Comparison of ENCODE assay signal across 8 cellular contexts in genomic region chr16:79316004-79316458, GRCh38.
DNase-seq lines count a peak whose midpoint lies in the region; ATAC-seq and TF ChIP-seq lines count a peak whose summit lies in the region.

No MANE protein-coding gene starts in this region.

- no peaks in the 10 kb centered on the region for H3K36me3 ChIP-seq in A673 (ENCODE audit: insufficient read depth, low read length, poor library complexity, severe bottlenecking)

- H3K27me3 ChIP-seq in A673 (replicated peaks; ENCODE audit: insufficient read depth, low read depth, low read length, poor library complexity): peaks cover 34% of the 10 kb centered on the region

- CTCF ChIA-PET in A673 (lab: Charles Lee): no interaction called here

- no peak overlapping the region for H3K4me3 ChIP-seq in A673 (ENCODE audit: low read depth, low read length, poor library complexity, severe bottlenecking)

- intact Hi-C loops in A673 (cut with micrococcal nuclease; ENCODE audit: unreplicated experiment) (no loop called here), CD14-positive monocyte (cut with micrococcal nuclease) (no loop called here)

- H3K36me3 Mint-ChIP-seq in CD14-positive monocyte: no peaks in the 10 kb centered on the region

- no TSS peak for BruUV-seq in A673 (replicated peaks; lab: Mats Ljungman, UMichigan)

- peak; percentile 30 for DNase-seq in activated CD8-positive, alpha-beta memory T cell treated with anti-CD3 and anti-CD28 coated beads, Interleukin-2, amount 50 U/mL, for 4 hours
- DNase-seq in stimulated activated CD8-positive, alpha-beta memory T cell treated with anti-CD3 and anti-CD28 coated beads, Interleukin-15, amount 100 ng/mL, for 4 hours (ENCODE audit: low read depth in 2 of 2): peak; percentile 4 to 22
- DNase-seq in ecto neural progenitor cell (ENCODE audit: low spot score) (no peak), A673 (ENCODE audit: low spot score) (no peak), NCI-H526 treated with DMSO at 0.1 percent for 48 hours (lab: John Stamatoyannopoulos, UW) (no peak), CD14-positive monocyte (ENCODE audit: low spot score) (no peak)

- H3K4me1 ChIP-seq in A673 (ENCODE audit: insufficient read depth, low read length, poor library complexity, severe bottlenecking): no peaks in the 10 kb centered on the region

- ATAC-seq in GM19328 (IDR thresholded peaks at IDR 0.05; ENCODE audit: unreplicated experiment) (peak; percentile 91), HG03066 (IDR thresholded peaks at IDR 0.05; ENCODE audit: low read depth, unreplicated experiment) (peak; percentile 71)

- H3K27ac Mint-ChIP-seq in CD14-positive monocyte: no peak overlapping the region

- POLR2A ChIA-PET in A673 (lab: Charles Lee; ENCODE audit: low non-redundant PET): no interaction called here

- H3K9me3 Mint-ChIP-seq in CD14-positive monocyte: peaks cover 0 to 2% (median 0%) of the 10 kb centered on the region in 7 donors

- TF ChIP-seq CTCF in A673 (conservative IDR thresholded peaks at IDR 0.05; ENCODE audit: low read depth, low read length) (no peak), CD14-positive monocyte (IDR thresholded peaks at IDR 0.05) (no peak)

- peaks cover 20% of the 10 kb centered on the region in 3 donors for H3K27me3 Mint-ChIP-seq in CD14-positive monocyte (ENCODE audit: low read depth in 3 of 3)

- H3K4me3 Mint-ChIP-seq in CD14-positive monocyte: no peak overlapping the region

- H3K4me1 Mint-ChIP-seq in CD14-positive monocyte: peaks cover 13% of the 10 kb centered on the region

- no peaks in the 10 kb centered on the region for H3K9me3 ChIP-seq in A673 (ENCODE audit: low read depth, low read length, poor library complexity, severe bottlenecking)

- H3K27ac ChIP-seq in A673 (ENCODE audit: low read depth, low read length, poor library complexity, severe bottlenecking): no peak overlapping the region

Comparison
In these comparisons a context has a peak if more than half of its experiments do, and no peak if none do; other contexts are left out.
1. DNase-seq: peak in activated CD8-positive, alpha-beta memory T cell treated with anti-CD3 and anti-CD28 coated beads, Interleukin-2, amount 50 U/mL, for 4 hours (single experiment) and stimulated activated CD8-positive, alpha-beta memory T cell treated with anti-CD3 and anti-CD28 coated beads, Interleukin-15, amount 100 ng/mL, for 4 hours (2 of 2); none in ecto neural progenitor cell (single experiment), A673 (single experiment), NCI-H526 treated with DMSO at 0.1 percent for 48 hours (single experiment) and CD14-positive monocyte (single experiment).